9 cellular contexts compared by ENCODE assay signal in genomic region chr21:16279658-16280581, GRCh38.
A peak's percentile ranks its signal among the peaks of the same experiment; 100 is the strongest.
DNase-seq lines count a peak whose midpoint lies in the region; ATAC-seq and TF ChIP-seq lines count a peak whose summit lies in the region.
"Had no signal": no experiment of that assay in that cellular context is flagged by ENCODE, and none has a peak within 500 bp of the region (broad histone marks: within the 10 kb centered on the region; RNA-seq: fewer than 3 reads in every experiment).

No MANE protein-coding gene starts in this region.

- no peak overlapping the region for H3K23ac ChIP-seq in H9 (ENCODE audit: insufficient read length, low read depth, low read length)

- H4K91ac ChIP-seq in H9 (ENCODE audit: insufficient read length, low read depth, low read length): no peak overlapping the region

- no peak overlapping the region for H2BK120ac ChIP-seq in H9 (ENCODE audit: low read depth, low read length, poor library complexity, severe bottlenecking)

- H4K8ac ChIP-seq in H9 (replicated peaks; ENCODE audit: insufficient read length, low read depth, low read length): no peak overlapping the region

- H4K5ac ChIP-seq in H9 (ENCODE audit: insufficient read length, low read depth, low read length): no peak overlapping the region

- H3K4ac ChIP-seq in H9 (ENCODE audit: low read depth, low read length): no peak overlapping the region

- no peaks in the 10 kb centered on the region for H3K79me1 ChIP-seq in H9 (ENCODE audit: insufficient read depth, low read depth, low read length, poor library complexity, severe bottlenecking)

- peaks cover 39 to 49% of the 10 kb centered on the region in 2 experiments for H3K4me1 Mint-ChIP-seq in H9

- peak overlapping the region; percentile 54 for H3K4me2 ChIP-seq in H9 (ENCODE audit: insufficient read depth, insufficient read length, low read length)

- DNase-seq in H9 (no peak), choroid plexus epithelial cell (ENCODE audit: low read depth) (peak; percentile 93), kidney tubule cell (ENCODE audit: low spot score) (peak; percentile 26), dedifferentiated amniotic fluid mesenchymal stem cell (ENCODE audit: extremely low spot score) (no peak)

- no peak overlapping the region for H3K27ac ChIP-seq in H9 (ENCODE audit: insufficient read length, low read depth, low read length)
- peak overlapping the region in 16 of 21 experiments; percentile 14 to 73 (median 50) for H3K27ac ChIP-seq in skin epidermis
- H3K27ac ChIP-seq: epithelial cell of prostate had no signal

- H3K9ac ChIP-seq in H9 (ENCODE audit: extremely low read depth, insufficient read length, low read length): no peak overlapping the region

- no peak overlapping the region for H3T11ph ChIP-seq in H9 (ENCODE audit: low read length)

- ATAC-seq in HG02973 (IDR thresholded peaks at IDR 0.05; ENCODE audit: unreplicated experiment) (no peak), GM18907 (IDR thresholded peaks at IDR 0.05; ENCODE audit: unreplicated experiment) (no peak), GM19452 (IDR thresholded peaks at IDR 0.05; ENCODE audit: unreplicated experiment) (no peak)

- no peaks in the 10 kb centered on the region for H4K20me1 ChIP-seq in H9 (ENCODE audit: control insufficient read depth, insufficient read depth, insufficient read length)

- no peak overlapping the region for H3K14ac ChIP-seq in H9 (ENCODE audit: insufficient read depth, low read length)

- no peaks in the 10 kb centered on the region for H3K27me3 Mint-ChIP-seq in H9 (ENCODE audit: low read depth)

- WGBS in H9 (ENCODE audit: extremely low coverage, insufficient read length, low lambda C conversion rate): no CpG with 5 or more reads among the region's 18 CpGs

- H3K18ac ChIP-seq in H9 (ENCODE audit: insufficient read length, low read depth, low read length): no peak overlapping the region

- H3K9me3 Mint-ChIP-seq in H9: no peaks in the 10 kb centered on the region

- H3K27ac Mint-ChIP-seq in H9: peak overlapping the region; percentile 71 to 97 (median 94)

- no peak overlapping the region for H2BK15ac ChIP-seq in H9 (ENCODE audit: low read depth, low read length)

- no peak overlapping the region for H3K56ac ChIP-seq in H9 (ENCODE audit: insufficient read length, low read depth, low read length)

- peak overlapping the region; percentile 40 for H3K4me3 ChIP-seq in choroid plexus epithelial cell (ENCODE audit: low read depth, low read length)
- H3K4me3 ChIP-seq in skin epidermis: peak overlapping the region in 2 of 7 experiments; percentile 5 to 26

- peak overlapping the region; percentile 30 to 66 for H3K4me3 Mint-ChIP-seq in H9

- no peaks in the 10 kb centered on the region for H3K79me2 ChIP-seq in H9 (ENCODE audit: insufficient read depth, low read length)

- H2BK12ac ChIP-seq in H9 (ENCODE audit: insufficient read length, low read depth, low read length): no peak overlapping the region

- no peak overlapping the region for H2BK5ac ChIP-seq in H9 (ENCODE audit: insufficient read length, low read length)

- no peaks in the 10 kb centered on the region for H3K27me3 ChIP-seq in H9 (ENCODE audit: insufficient read depth, low read length)

- H3K4me1 ChIP-seq in H9 (ENCODE audit: insufficient read depth, low read length): peaks cover 9% of the 10 kb centered on the region; the same call in 1 of the 2 replicates

- no peak overlapping the region for H2BK20ac ChIP-seq in H9 (ENCODE audit: low read depth, low read length, poor library complexity, severe bottlenecking)

- TF ChIP-seq CTCF in H9 (conservative IDR thresholded peaks at IDR 0.05): no peak
- TF ChIP-seq CTCF in choroid plexus epithelial cell (conservative IDR thresholded peaks at IDR 0.05; ENCODE audit: low read depth, low read length): no peak

- H3K23me2 ChIP-seq in H9 (ENCODE audit: insufficient read length, low read depth, low read length, poor library complexity, severe bottlenecking): no peaks in the 10 kb centered on the region

- H3K36me3 Mint-ChIP-seq in H9 (ENCODE audit: insufficient read depth in 1 of 3, low read depth in 3 of 3): no peaks in the 10 kb centered on the region

- H2AK5ac ChIP-seq in H9 (ENCODE audit: insufficient read length, low read length): no peak overlapping the region

- H3K9me3 ChIP-seq in H9 (ENCODE audit: control insufficient read depth, low read depth, low read length): no peaks in the 10 kb centered on the region

- H2AFZ ChIP-seq in H9 (ENCODE audit: low read length): peak overlapping the region; percentile 89

Comparison
In these comparisons a context has a peak if more than half of its experiments do, and no peak if none do; other contexts are left out.
1. DNase-seq: peak in choroid plexus epithelial cell (single experiment) and kidney tubule cell (single experiment); none in H9 (single experiment) and dedifferentiated amniotic fluid mesenchymal stem cell (single experiment).